In the genomic region with DNA sequence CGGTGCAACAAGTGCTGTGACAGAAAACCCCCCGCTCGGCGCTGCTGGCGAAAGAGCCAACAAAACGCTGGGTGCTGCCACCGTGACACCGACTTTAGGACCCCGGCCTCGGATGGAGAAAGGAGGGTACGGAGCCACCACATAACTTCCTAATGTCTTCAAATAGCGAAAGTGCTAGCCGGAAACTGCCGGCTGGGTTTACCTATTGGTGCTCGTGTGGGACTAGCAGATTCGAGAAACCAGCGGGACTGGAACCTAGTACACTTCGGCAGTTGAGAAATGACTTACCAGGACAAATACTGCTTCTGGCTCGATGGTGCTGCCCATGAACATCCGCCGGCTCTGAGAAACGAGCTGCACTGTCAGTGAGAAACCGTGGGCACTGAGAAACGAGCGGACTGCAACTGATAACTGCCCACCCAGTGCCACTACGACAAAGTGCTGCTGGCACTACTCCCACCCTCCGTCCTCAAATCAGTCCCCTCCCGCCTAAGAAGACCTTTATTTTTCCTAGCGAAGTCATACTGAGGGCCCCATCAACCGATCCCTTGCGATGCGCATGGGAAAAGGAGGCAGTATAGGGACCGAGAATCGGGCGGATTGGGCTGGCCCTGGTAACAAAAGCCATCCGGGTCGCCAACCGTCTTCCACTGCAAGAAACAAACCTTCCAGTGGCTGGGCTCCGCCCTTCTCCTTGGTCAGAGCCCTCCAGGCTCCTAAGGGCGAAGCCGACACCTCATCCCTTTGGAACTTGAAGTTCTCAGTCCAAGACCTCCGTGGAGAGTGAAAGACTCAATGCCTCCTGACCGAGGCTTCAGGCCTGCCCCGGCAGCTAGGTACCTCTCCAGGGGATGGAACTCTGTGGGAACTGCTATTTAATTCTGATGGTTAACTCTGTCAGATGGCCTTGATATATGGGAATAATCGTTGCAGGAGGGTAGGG, we compare ENCODE assay signal across 1 cellular context.
TF ChIP-seq lines count a peak whose summit lies in the region.

No MANE protein-coding gene starts in this region.

TF ChIP-seq in HepG2, 621 proteins besides CTCF, POLR2A, EP300 and RAD21 (continued from another document and continues in another):
- TF ChIP-seq, protein P1, sequence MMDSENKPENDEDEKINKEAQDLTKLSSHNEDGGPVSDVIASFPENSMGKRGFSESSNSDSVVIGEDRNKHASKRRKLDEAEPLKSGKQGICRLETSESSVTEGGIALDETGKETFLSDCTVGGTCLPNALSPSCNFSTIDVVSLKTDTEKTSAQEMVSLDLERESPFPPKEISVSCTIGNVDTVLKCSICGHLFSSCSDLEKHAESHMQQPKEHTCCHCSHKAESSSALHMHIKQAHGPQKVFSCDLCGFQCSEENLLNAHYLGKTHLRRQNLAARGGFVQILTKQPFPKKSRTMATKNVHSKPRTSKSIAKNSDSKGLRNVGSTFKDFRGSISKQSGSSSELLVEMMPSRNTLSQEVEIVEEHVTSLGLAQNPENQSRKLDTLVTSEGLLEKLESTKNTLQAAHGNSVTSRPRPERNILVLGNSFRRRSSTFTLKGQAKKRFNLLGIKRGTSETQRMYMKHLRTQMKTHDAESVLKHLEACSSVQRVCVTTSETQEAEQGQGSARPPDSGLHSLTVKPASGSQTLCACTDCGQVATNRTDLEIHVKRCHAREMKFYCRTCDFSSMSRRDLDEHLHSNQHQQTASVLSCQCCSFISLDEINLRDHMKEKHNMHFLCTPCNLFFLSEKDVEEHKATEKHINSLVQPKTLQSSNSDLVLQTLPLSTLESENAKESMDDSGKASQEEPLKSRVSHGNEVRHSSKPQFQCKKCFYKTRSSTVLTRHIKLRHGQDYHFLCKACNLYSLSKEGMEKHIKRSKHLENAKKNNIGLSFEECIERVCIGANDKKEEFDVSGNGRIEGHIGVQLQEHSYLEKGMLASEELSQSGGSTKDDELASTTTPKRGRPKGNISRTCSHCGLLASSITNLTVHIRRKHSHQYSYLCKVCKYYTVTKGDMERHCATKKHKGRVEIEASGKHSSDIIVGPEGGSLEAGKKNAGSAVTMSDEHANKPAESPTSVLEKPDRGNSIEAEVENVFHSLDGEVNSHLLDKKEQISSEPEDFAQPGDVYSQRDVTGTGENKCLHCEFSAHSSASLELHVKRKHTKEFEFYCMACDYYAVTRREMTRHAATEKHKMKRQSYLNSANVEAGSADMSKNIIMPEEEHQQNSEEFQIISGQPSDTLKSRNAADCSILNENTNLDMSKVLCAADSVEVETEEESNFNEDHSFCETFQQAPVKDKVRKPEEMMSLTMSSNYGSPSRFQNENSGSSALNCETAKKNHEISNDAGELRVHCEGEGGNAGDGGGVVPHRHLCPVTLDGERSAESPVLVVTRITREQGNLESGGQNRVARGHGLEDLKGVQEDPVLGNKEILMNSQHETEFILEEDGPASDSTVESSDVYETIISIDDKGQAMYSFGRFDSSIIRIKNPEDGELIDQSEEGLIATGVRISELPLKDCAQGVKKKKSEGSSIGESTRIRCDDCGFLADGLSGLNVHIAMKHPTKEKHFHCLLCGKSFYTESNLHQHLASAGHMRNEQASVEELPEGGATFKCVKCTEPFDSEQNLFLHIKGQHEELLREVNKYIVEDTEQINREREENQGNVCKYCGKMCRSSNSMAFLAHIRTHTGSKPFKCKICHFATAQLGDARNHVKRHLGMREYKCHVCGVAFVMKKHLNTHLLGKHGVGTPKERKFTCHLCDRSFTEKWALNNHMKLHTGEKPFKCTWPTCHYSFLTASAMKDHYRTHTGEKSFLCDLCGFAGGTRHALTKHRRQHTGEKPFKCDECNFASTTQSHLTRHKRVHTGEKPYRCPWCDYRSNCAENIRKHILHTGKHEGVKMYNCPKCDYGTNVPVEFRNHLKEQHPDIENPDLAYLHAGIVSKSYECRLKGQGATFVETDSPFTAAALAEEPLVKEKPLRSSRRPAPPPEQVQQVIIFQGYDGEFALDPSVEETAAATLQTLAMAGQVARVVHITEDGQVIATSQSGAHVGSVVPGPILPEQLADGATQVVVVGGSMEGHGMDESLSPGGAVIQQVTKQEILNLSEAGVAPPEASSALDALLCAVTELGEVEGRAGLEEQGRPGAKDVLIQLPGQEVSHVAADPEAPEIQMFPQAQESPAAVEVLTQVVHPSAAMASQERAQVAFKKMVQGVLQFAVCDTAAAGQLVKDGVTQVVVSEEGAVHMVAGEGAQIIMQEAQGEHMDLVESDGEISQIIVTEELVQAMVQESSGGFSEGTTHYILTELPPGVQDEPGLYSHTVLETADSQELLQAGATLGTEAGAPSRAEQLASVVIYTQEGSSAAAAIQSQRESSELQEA (CRISPR knock-in tag; IDR thresholded peaks at IDR 0.05; ENCODE audit: not compliant biosample characterization), result no peak
- peak; percentile 49 for TF ChIP-seq ZFX (CRISPR knock-in tag; IDR thresholded peaks at IDR 0.05; ENCODE audit: low read depth)
- TF ChIP-seq, protein P2, sequence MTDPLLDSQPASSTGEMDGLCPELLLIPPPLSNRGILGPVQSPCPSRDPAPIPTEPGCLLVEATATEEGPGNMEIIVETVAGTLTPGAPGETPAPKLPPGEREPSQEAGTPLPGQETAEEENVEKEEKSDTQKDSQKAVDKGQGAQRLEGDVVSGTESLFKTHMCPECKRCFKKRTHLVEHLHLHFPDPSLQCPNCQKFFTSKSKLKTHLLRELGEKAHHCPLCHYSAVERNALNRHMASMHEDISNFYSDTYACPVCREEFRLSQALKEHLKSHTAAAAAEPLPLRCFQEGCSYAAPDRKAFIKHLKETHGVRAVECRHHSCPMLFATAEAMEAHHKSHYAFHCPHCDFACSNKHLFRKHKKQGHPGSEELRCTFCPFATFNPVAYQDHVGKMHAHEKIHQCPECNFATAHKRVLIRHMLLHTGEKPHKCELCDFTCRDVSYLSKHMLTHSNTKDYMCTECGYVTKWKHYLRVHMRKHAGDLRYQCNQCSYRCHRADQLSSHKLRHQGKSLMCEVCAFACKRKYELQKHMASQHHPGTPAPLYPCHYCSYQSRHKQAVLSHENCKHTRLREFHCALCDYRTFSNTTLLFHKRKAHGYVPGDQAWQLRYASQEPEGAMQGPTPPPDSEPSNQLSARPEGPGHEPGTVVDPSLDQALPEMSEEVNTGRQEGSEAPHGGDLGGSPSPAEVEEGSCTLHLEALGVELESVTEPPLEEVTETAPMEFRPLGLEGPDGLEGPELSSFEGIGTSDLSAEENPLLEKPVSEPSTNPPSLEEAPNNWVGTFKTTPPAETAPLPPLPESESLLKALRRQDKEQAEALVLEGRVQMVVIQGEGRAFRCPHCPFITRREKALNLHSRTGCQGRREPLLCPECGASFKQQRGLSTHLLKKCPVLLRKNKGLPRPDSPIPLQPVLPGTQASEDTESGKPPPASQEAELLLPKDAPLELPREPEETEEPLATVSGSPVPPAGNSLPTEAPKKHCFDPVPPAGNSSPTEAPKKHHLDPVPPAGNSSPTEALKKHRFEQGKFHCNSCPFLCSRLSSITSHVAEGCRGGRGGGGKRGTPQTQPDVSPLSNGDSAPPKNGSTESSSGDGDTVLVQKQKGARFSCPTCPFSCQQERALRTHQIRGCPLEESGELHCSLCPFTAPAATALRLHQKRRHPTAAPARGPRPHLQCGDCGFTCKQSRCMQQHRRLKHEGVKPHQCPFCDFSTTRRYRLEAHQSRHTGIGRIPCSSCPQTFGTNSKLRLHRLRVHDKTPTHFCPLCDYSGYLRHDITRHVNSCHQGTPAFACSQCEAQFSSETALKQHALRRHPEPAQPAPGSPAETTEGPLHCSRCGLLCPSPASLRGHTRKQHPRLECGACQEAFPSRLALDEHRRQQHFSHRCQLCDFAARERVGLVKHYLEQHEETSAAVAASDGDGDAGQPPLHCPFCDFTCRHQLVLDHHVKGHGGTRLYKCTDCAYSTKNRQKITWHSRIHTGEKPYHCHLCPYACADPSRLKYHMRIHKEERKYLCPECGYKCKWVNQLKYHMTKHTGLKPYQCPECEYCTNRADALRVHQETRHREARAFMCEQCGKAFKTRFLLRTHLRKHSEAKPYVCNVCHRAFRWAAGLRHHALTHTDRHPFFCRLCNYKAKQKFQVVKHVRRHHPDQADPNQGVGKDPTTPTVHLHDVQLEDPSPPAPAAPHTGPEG (CRISPR knock-in tag; IDR thresholded peaks at IDR 0.05), result peak; percentile 28; the same call in 1 of the 2 replicates
- no peak for TF ChIP-seq FOXO1 (CRISPR knock-in tag; IDR thresholded peaks at IDR 0.05)
- TF ChIP-seq SKI (IDR thresholded peaks at IDR 0.05; ENCODE audit: partially characterized antibody), result no peak
- TF ChIP-seq, protein P3, sequence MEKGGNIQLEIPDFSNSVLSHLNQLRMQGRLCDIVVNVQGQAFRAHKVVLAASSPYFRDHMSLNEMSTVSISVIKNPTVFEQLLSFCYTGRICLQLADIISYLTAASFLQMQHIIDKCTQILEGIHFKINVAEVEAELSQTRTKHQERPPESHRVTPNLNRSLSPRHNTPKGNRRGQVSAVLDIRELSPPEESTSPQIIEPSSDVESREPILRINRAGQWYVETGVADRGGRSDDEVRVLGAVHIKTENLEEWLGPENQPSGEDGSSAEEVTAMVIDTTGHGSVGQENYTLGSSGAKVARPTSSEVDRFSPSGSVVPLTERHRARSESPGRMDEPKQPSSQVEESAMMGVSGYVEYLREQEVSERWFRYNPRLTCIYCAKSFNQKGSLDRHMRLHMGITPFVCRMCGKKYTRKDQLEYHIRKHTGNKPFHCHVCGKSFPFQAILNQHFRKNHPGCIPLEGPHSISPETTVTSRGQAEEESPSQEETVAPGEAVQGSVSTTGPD (CRISPR knock-in tag; IDR thresholded peaks at IDR 0.05), result no peak
- peak; percentile 48 for TF ChIP-seq ESRRA (CRISPR knock-in tag; IDR thresholded peaks at IDR 0.05; ENCODE audit: low read depth)
- no peak for TF ChIP-seq DNMT1 (CRISPR knock-in tag; IDR thresholded peaks at IDR 0.05)
- TF ChIP-seq, protein P4, sequence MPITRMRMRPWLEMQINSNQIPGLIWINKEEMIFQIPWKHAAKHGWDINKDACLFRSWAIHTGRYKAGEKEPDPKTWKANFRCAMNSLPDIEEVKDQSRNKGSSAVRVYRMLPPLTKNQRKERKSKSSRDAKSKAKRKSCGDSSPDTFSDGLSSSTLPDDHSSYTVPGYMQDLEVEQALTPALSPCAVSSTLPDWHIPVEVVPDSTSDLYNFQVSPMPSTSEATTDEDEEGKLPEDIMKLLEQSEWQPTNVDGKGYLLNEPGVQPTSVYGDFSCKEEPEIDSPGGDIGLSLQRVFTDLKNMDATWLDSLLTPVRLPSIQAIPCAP (CRISPR knock-in tag; IDR thresholded peaks at IDR 0.05; ENCODE audit: low read depth), result no peak; the same call in 1 of the 2 replicates
- TF ChIP-seq ZNF777 (CRISPR knock-in tag; IDR thresholded peaks at IDR 0.05), result no peak; the same call in 1 of the 2 replicates
- TF ChIP-seq ZNF75D (CRISPR knock-in tag; IDR thresholded peaks at IDR 0.05; ENCODE audit: borderline replicate concordance), result no peak
- peak; percentile 49; the same call in 1 of the 2 replicates for TF ChIP-seq BRD4 (CRISPR knock-in tag; IDR thresholded peaks at IDR 0.05)
- 0 out of 2 replicates have a peak, but pooled peaks have one; percentile 3 for TF ChIP-seq HNRNPL (IDR thresholded peaks at IDR 0.05; ENCODE audit: low read depth, low read length)
- TF ChIP-seq NFIC (IDR thresholded peaks at IDR 0.05; ENCODE audit: low read length), result no peak; the same call in none of the 2 replicates
- TF ChIP-seq, protein P5, sequence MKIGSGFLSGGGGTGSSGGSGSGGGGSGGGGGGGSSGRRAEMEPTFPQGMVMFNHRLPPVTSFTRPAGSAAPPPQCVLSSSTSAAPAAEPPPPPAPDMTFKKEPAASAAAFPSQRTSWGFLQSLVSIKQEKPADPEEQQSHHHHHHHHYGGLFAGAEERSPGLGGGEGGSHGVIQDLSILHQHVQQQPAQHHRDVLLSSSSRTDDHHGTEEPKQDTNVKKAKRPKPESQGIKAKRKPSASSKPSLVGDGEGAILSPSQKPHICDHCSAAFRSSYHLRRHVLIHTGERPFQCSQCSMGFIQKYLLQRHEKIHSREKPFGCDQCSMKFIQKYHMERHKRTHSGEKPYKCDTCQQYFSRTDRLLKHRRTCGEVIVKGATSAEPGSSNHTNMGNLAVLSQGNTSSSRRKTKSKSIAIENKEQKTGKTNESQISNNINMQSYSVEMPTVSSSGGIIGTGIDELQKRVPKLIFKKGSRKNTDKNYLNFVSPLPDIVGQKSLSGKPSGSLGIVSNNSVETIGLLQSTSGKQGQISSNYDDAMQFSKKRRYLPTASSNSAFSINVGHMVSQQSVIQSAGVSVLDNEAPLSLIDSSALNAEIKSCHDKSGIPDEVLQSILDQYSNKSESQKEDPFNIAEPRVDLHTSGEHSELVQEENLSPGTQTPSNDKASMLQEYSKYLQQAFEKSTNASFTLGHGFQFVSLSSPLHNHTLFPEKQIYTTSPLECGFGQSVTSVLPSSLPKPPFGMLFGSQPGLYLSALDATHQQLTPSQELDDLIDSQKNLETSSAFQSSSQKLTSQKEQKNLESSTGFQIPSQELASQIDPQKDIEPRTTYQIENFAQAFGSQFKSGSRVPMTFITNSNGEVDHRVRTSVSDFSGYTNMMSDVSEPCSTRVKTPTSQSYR (CRISPR knock-in tag; IDR thresholded peaks at IDR 0.05; ENCODE audit: borderline replicate concordance), result peak; percentile 24; the same call in 1 of the 2 replicates
- no peak for TF ChIP-seq RELA (CRISPR knock-in tag; IDR thresholded peaks at IDR 0.05)
- TF ChIP-seq, protein P6, sequence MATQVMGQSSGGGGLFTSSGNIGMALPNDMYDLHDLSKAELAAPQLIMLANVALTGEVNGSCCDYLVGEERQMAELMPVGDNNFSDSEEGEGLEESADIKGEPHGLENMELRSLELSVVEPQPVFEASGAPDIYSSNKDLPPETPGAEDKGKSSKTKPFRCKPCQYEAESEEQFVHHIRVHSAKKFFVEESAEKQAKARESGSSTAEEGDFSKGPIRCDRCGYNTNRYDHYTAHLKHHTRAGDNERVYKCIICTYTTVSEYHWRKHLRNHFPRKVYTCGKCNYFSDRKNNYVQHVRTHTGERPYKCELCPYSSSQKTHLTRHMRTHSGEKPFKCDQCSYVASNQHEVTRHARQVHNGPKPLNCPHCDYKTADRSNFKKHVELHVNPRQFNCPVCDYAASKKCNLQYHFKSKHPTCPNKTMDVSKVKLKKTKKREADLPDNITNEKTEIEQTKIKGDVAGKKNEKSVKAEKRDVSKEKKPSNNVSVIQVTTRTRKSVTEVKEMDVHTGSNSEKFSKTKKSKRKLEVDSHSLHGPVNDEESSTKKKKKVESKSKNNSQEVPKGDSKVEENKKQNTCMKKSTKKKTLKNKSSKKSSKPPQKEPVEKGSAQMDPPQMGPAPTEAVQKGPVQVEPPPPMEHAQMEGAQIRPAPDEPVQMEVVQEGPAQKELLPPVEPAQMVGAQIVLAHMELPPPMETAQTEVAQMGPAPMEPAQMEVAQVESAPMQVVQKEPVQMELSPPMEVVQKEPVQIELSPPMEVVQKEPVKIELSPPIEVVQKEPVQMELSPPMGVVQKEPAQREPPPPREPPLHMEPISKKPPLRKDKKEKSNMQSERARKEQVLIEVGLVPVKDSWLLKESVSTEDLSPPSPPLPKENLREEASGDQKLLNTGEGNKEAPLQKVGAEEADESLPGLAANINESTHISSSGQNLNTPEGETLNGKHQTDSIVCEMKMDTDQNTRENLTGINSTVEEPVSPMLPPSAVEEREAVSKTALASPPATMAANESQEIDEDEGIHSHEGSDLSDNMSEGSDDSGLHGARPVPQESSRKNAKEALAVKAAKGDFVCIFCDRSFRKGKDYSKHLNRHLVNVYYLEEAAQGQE (IDR thresholded peaks at IDR 0.05; ENCODE audit: borderline replicate concordance in 1 of 2, low read depth in 1 of 2, low read length in 2 of 2), result peak in 1 of 2 experiments; percentile 67; a peak in 1 of 4 replicates
- TF ChIP-seq NFYB (CRISPR knock-in tag; IDR thresholded peaks at IDR 0.05), result no peak
- TF ChIP-seq AGO2 (optimal IDR thresholded peaks at IDR 0.05; ENCODE audit: low read depth, low read length), result no peak
- TF ChIP-seq ZNF563 (CRISPR knock-in tag; IDR thresholded peaks at IDR 0.05), result no peak
- TF ChIP-seq RFX5 (IDR thresholded peaks at IDR 0.05; ENCODE audit: low read depth, low read length), result 0 out of 2 replicates have a peak, but pooled peaks have one; percentile 28
- TF ChIP-seq HOXD1 (CRISPR knock-in tag; IDR thresholded peaks at IDR 0.05), result no peak
